In the genomic region with DNA sequence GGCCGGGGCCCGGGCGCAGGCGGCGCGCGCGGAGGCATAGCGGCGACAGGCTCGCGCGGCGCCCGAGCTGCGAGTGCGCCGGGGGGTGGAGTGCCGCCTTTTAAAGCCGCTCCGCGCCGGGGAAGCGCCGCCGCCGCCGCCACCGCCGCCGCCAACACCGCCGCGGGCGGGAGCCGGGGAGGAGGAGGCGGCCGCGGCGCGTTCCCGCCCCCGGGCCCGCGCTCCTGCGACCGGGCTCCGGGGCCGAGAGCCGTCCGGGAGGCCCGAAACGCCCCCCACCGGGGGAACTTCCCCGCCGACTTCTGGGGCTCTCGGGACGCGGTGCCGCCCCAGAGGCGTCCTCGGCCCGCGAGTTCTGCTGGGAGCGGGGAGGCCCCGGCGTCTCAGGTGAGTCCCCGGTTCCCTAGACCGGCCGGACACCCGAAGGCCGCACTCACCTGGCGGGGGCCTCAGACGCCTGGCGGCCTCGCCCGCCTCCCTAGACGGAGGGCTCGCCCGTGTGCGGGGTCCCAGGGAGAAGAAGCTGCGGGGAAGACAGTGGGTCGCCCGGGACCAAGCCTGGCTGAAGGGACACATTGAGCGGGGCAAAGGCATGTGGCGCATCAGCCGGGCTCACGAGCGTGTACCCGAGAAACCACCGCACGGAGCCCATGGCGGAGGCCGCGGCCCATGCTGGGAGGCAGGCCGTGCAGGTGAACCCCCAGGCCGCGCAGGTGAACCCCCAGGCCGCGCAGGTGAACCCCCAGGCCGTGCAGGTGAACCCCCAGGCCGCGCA, we compare ENCODE assay signal across 8 cellular contexts. TPM values are rescaled to one million over a fixed set of nuclear protein-coding genes. Genes with fewer than 3 reads are reported as not detected.
DNase-seq lines count a peak whose midpoint lies in the region; ATAC-seq, FAIRE-seq and TF ChIP-seq lines count a peak whose summit lies in the region.

A gene (minus strand): TSS at position 75 of the 775 bp plus-strand sequence. CDS start 37 bp downstream, at position 38.

- no peaks in the 10 kb centered on the region for H3K4me1 ChIP-seq in keratinocyte (ENCODE audit: control insufficient read depth, extremely low read depth, insufficient read depth, low read length)
- peaks cover 9% of the 10 kb centered on the region for H3K4me1 ChIP-seq in stomach smooth muscle (ENCODE audit: control insufficient read depth, insufficient read depth, low read length)

- no peaks in the 10 kb centered on the region for H3K9me1 ChIP-seq in keratinocyte (ENCODE audit: control insufficient read depth, extremely low read depth, insufficient read depth, low read length)

- FAIRE-seq in keratinocyte (lab: Jason Lieb, UNC) = no peak

- peak within 1 kb of the TSS; percentile 41 for H3K4me2 ChIP-seq in keratinocyte (ENCODE audit: control insufficient read depth, extremely low read depth, insufficient read depth, low read depth, low read length)

- CTCF ChIA-PET in activated CD8-positive, alpha-beta memory T cell treated with anti-CD3 and anti-CD28 coated beads, Interleukin-2, amount 10 ng/mL, durations not matched to agents 7 days and 5 days (lab: Charles Lee) = no interaction called here

- H3K4me3 ChIP-seq in keratinocyte (ENCODE audit: control insufficient read depth in 2 of 3, extremely low read depth in 1 of 3, insufficient read depth in 2 of 3, low read depth in 1 of 3, low read length in 3 of 3) = peak within 1 kb of the TSS in 2 of 3 experiments; percentile 23 to 43
- H3K4me3 ChIP-seq in stomach smooth muscle (ENCODE audit: low read length in 2 of 2) = peak within 1 kb of the TSS; percentile 51 to 57

- H3K36me3 Mint-ChIP-seq in activated CD8-positive, alpha-beta memory T cell treated with anti-CD3 and anti-CD28 coated beads, Interleukin-2, amount 10 ng/mL, durations not matched to agents 7 days and 5 days = peaks cover 2% of the 10 kb centered on the region
- no peaks in the 10 kb centered on the region for H3K36me3 Mint-ChIP-seq in activated naive CD8-positive, alpha-beta T cell treated with anti-CD3 and anti-CD28 coated beads, Interleukin-2, amount 50 U/mL, for 24 hours (ENCODE audit: low read depth)

- H3K27me3 ChIP-seq in keratinocyte (ENCODE audit: control insufficient read depth, extremely low read depth, insufficient read depth, low read length) (no peaks in the 10 kb centered on the region), stomach smooth muscle (ENCODE audit: control insufficient read depth in 1 of 2, insufficient read depth in 2 of 2, low read length in 2 of 2) (peaks cover 0 to 5% of the 10 kb centered on the region in 2 donors)

- no peak within 1 kb of the TSS for H3K27ac ChIP-seq in keratinocyte (ENCODE audit: control insufficient read depth, insufficient read depth, low read length)
- H3K27ac ChIP-seq in stomach smooth muscle (ENCODE audit: low read length) = no peak within 1 kb of the TSS

- peak; percentile 21 for ATAC-seq in activated CD8-positive, alpha-beta memory T cell treated with anti-CD3 and anti-CD28 coated beads, Interleukin-2, amount 10 ng/mL, durations not matched to agents 7 days and 5 days
- no peak for ATAC-seq in activated naive CD8-positive, alpha-beta T cell treated with anti-CD3 and anti-CD28 coated beads, Interleukin-2, amount 50 U/mL, for 24 hours

- no peaks in the 10 kb centered on the region for H3K36me3 ChIP-seq in keratinocyte (ENCODE audit: control insufficient read depth in 2 of 2, extremely low read depth in 1 of 2, insufficient read depth in 2 of 2, low read length in 2 of 2)
- no peaks in the 10 kb centered on the region for H3K36me3 ChIP-seq in stomach smooth muscle (ENCODE audit: control insufficient read depth in 2 of 2, insufficient read depth in 2 of 2, low read length in 2 of 2)

- H3K27ac Mint-ChIP-seq in activated CD8-positive, alpha-beta memory T cell treated with anti-CD3 and anti-CD28 coated beads, Interleukin-2, amount 10 ng/mL, durations not matched to agents 7 days and 5 days = no peak within 1 kb of the TSS
- H3K27ac Mint-ChIP-seq in activated naive CD8-positive, alpha-beta T cell treated with anti-CD3 and anti-CD28 coated beads, Interleukin-2, amount 50 U/mL, for 24 hours = no peak within 1 kb of the TSS

- H3K27me3 Mint-ChIP-seq in activated CD8-positive, alpha-beta memory T cell treated with anti-CD3 and anti-CD28 coated beads, Interleukin-2, amount 10 ng/mL, durations not matched to agents 7 days and 5 days = peaks cover 64% of the 10 kb centered on the region
- H3K27me3 Mint-ChIP-seq in activated naive CD8-positive, alpha-beta T cell treated with anti-CD3 and anti-CD28 coated beads, Interleukin-2, amount 50 U/mL, for 24 hours = peaks cover 60% of the 10 kb centered on the region

- no peaks in the 10 kb centered on the region for H3K9me3 Mint-ChIP-seq in activated CD8-positive, alpha-beta memory T cell treated with anti-CD3 and anti-CD28 coated beads, Interleukin-2, amount 10 ng/mL, durations not matched to agents 7 days and 5 days (ENCODE audit: low read depth)
- H3K9me3 Mint-ChIP-seq in activated naive CD8-positive, alpha-beta T cell treated with anti-CD3 and anti-CD28 coated beads, Interleukin-2, amount 50 U/mL, for 24 hours = no peaks in the 10 kb centered on the region

- peak; percentile 26 for DNase-seq in activated CD8-positive, alpha-beta memory T cell treated with anti-CD3 and anti-CD28 coated beads, Interleukin-2, amount 10 ng/mL, durations not matched to agents 7 days and 5 days
- no peak for DNase-seq in activated CD8-positive, alpha-beta memory T cell treated with anti-CD3 and anti-CD28 coated beads, Interleukin-2, amount 50 U/mL, for 48 hours
- no peak for DNase-seq in activated naive CD8-positive, alpha-beta T cell treated with anti-CD3 and anti-CD28 coated beads, Interleukin-2, amount 50 U/mL, for 24 hours
- DNase-seq in keratinocyte (ENCODE audit: low read depth, low spot score) (no peak), hepatic stellate cell (ENCODE audit: low spot score) (no peak)
- no peak for DNase-seq in central memory CD4-positive, alpha-beta T cell
- no peak for DNase-seq in stimulated activated CD4-positive, alpha-beta T cell treated with anti-CD3 and anti-CD28 coated beads, Interleukin-4, amount 100 ng/mL, for 1 hour

- no peak within 1 kb of the TSS for H3K9ac ChIP-seq in keratinocyte (ENCODE audit: control insufficient read depth, extremely low read depth, insufficient read depth, low read length)
- H3K9ac ChIP-seq in stomach smooth muscle (ENCODE audit: low read length in 2 of 2) = peak within 1 kb of the TSS in 1 of 2 donors; percentile 21

- TF ChIP-seq CTCF in keratinocyte (optimal IDR thresholded peaks at IDR 0.05 in 1 of 3, IDR thresholded peaks at IDR 0.05 in 1 of 3, conservative IDR thresholded peaks at IDR 0.05 in 1 of 3; ENCODE audit: extremely low read depth in 1 of 3, insufficient read depth in 2 of 3, low read length in 3 of 3) = no peak

- H3K4me1 Mint-ChIP-seq in activated CD8-positive, alpha-beta memory T cell treated with anti-CD3 and anti-CD28 coated beads, Interleukin-2, amount 10 ng/mL, durations not matched to agents 7 days and 5 days = no peaks in the 10 kb centered on the region
- peaks cover 2% of the 10 kb centered on the region for H3K4me1 Mint-ChIP-seq in activated naive CD8-positive, alpha-beta T cell treated with anti-CD3 and anti-CD28 coated beads, Interleukin-2, amount 50 U/mL, for 24 hours

- no peak within 1 kb of the TSS for H2AFZ ChIP-seq in keratinocyte (ENCODE audit: control insufficient read depth, low read length)

- dilution Hi-C loops in keratinocyte (cut with MboI; ENCODE audit: extremely low pct_ligation_motif_present, low sequenced_read_pairs) = no loop called here

- H3K79me2 ChIP-seq in keratinocyte (ENCODE audit: control insufficient read depth, insufficient read depth, low read length) = no peaks in the 10 kb centered on the region

- no peak within 1 kb of the TSS for H3K4me3 Mint-ChIP-seq in activated CD8-positive, alpha-beta memory T cell treated with anti-CD3 and anti-CD28 coated beads, Interleukin-2, amount 10 ng/mL, durations not matched to agents 7 days and 5 days
- peak within 1 kb of the TSS; percentile 11 for H3K4me3 Mint-ChIP-seq in activated naive CD8-positive, alpha-beta T cell treated with anti-CD3 and anti-CD28 coated beads, Interleukin-2, amount 50 U/mL, for 24 hours

- no peaks in the 10 kb centered on the region for H4K20me1 ChIP-seq in keratinocyte (ENCODE audit: control insufficient read depth, extremely low read depth, insufficient read depth, low read length)

- H3K9me3 ChIP-seq in keratinocyte (ENCODE audit: control insufficient read depth, low read depth, low read length) = no peaks in the 10 kb centered on the region
- H3K9me3 ChIP-seq in stomach smooth muscle (ENCODE audit: control insufficient read depth in 2 of 2, low read length in 2 of 2) = no peaks in the 10 kb centered on the region

RNA-seq across cellular contexts. Expression of the gene that starts here (rescaled TPM):
- total RNA-seq in activated CD8-positive, alpha-beta memory T cell treated with anti-CD3 and anti-CD28 coated beads, Interleukin-2, amount 10 ng/mL, durations not matched to agents 7 days and 5 days = 1 to 10 TPM in 1 of 2 experiments, under 1 TPM in 1; 0.44 to 1.5 TPM
- 3.1 to 4.4 TPM (median 3.5 TPM) in 3 replicates for polyA plus RNA-seq in keratinocyte
- 8.9 TPM for polyA plus RNA-seq in keratinocyte (2011; ENCODE audit: low read depth)
- 3.7 and 3.8 TPM in 2 replicates for polyA plus RNA-seq in keratinocyte (2011; cell fraction: cytosol; rRNA removed)
- polyA plus RNA-seq in keratinocyte (2011; cell fraction: nucleus; rRNA removed) = 7.4 and 8.7 TPM in 2 replicates
- polyA plus RNA-seq in keratinocyte (2012; ENCODE audit: low replicate concordance) = 2.6 and 16.5 TPM in 2 replicates
- polyA minus RNA-seq in keratinocyte = 5.8 to 18.3 TPM (median 7.7 TPM) in 3 replicates
- polyA minus RNA-seq in keratinocyte (2011; cell fraction: cytosol; rRNA and poly(A)+ RNA removed) = 9.4 TPM
- 15.8 and 19.9 TPM in 2 replicates for polyA minus RNA-seq in keratinocyte (2011; cell fraction: nucleus; rRNA and poly(A)+ RNA removed)
